In genomic region chr11:96155627-96156378, GRCh38 we compare ENCODE assay signal across 8 cellular contexts.
A peak's percentile ranks its signal among the peaks of the same experiment; 100 is the strongest.
DNase-seq lines count a peak whose midpoint lies in the region; ATAC-seq and TF ChIP-seq lines count a peak whose summit lies in the region.

No MANE protein-coding gene starts in this region.

- DNase-seq in activated naive CD4-positive, alpha-beta T cell treated with Interleukin-2 at 50 U/mL for 16 hours: peak; percentile 74
- no peak for DNase-seq in activated naive CD4-positive, alpha-beta T cell (lab: John Stamatoyannopoulos, UW)
- DNase-seq in RWPE2 (ENCODE audit: low spot score): peak; percentile 84
- peak; percentile 35 to 75 (median 54) for DNase-seq in body of pancreas
- DNase-seq in iris pigment epithelial cell (ENCODE audit: low read depth): peak; percentile 99
- DNase-seq in smooth muscle cell of the brain vasculature (ENCODE audit: low read depth, low spot score): peak; percentile 98
- no peak for DNase-seq in NCI-H1694 (lab: John Stamatoyannopoulos, UW)

- intact Hi-C loops in body of pancreas (cut with DNase I): no loop called here

- H3K27me3 ChIP-seq in RWPE2 (ENCODE audit: insufficient read depth, poor library complexity, severe bottlenecking) (no peaks in the 10 kb centered on the region), body of pancreas (no peaks in the 10 kb centered on the region)

- H3K27ac ChIP-seq in RWPE2 (ENCODE audit: poor library complexity, severe bottlenecking) (peak overlapping the region; percentile 91), body of pancreas (peak overlapping the region; percentile 5 to 66 (median 46))

- 58 to 64% methylated on average over 9 of the region's 9 CpGs for WGBS in body of pancreas, 2 donors

- TF ChIP-seq POLR2A in body of pancreas (IDR thresholded peaks at IDR 0.05): no peak

- no peaks in the 10 kb centered on the region for H3K9me3 ChIP-seq in RWPE2 (ENCODE audit: severe bottlenecking)
- no peaks in the 10 kb centered on the region for H3K9me3 ChIP-seq in body of pancreas

- ATAC-seq in HG02981 (IDR thresholded peaks at IDR 0.05; ENCODE audit: unreplicated experiment): peak; percentile 51
- peak; percentile 86 for ATAC-seq in RWPE2 (ENCODE audit: low read depth)
- ATAC-seq in body of pancreas: peak; percentile 60

- H3K4me1 ChIP-seq in RWPE2 (ENCODE audit: insufficient read depth, poor library complexity, severe bottlenecking): peaks cover 29% of the 10 kb centered on the region
- H3K4me1 ChIP-seq in body of pancreas: peaks cover 11% of the 10 kb centered on the region

- no peak overlapping the region for H3K4me3 ChIP-seq in RWPE2 (ENCODE audit: severe bottlenecking)
- H3K4me3 ChIP-seq in body of pancreas: no peak overlapping the region

- H3K36me3 ChIP-seq in RWPE2 (ENCODE audit: low read depth) (no peaks in the 10 kb centered on the region), body of pancreas (replicated peaks in 1 of 2; ENCODE audit: insufficient read depth in 1 of 2, low read depth in 2 of 2) (no peaks in the 10 kb centered on the region)

- TF ChIP-seq CTCF in RWPE2 (IDR thresholded peaks at IDR 0.05; ENCODE audit: poor library complexity, severe bottlenecking) (no peak), body of pancreas (IDR thresholded peaks at IDR 0.05) (peak in 1 of 7 experiments; percentile 18)

Comparison
In these comparisons a context has a peak if more than half of its experiments do, and no peak if none do; other contexts are left out.
1. DNase-seq: peak in activated naive CD4-positive, alpha-beta T cell treated with Interleukin-2 at 50 U/mL for 16 hours (single experiment), RWPE2 (single experiment), body of pancreas (4 of 4), iris pigment epithelial cell (single experiment) and smooth muscle cell of the brain vasculature (single experiment); none in activated naive CD4-positive, alpha-beta T cell (0 of 4) and NCI-H1694 (single experiment).
2. Peak in every context shown above with its lines, with median percentiles within 50 percentile points of each other: ATAC-seq.